Comparison of ENCODE assay signal across 8 cellular contexts in the genomic region with DNA sequence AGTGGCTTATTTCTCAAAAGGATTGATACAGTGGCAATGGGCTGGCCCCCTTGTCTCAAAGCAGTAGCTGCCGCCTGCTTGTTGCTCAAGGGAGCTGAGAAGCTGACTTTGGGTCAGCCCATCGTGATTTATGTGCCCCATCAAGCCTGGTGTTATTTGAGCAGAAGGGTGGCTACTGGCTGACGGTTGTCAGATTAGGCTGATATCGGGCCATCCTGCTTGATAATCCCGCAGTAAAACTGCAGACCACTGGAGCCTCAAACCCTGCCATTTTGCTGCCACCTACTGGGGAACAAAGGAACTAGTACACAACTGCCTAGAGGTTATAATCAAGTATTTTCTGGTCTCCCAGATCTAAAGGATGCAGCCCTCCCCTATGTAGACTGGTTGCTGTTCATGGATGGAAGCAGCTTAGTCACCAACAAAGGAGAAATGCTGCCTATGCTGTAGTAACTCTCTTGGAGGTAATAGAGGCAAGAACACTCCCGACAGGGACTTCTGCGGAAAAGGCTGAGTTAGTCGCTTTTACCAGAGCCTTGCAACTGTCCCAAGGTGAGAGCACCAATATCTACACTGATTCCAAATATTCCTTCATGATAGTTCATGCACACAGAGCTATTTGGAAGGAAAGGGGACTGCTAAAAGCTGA.
DNase-seq lines count a peak whose midpoint lies in the region; ATAC-seq, FAIRE-seq and TF ChIP-seq lines count a peak whose summit lies in the region.

No MANE protein-coding gene starts in this region.

- DNase-seq in COR-L47 (lab: John Stamatoyannopoulos, UW) (peak; percentile 50), GM19240 (ENCODE audit: insufficient read length, low spot score) (peak; percentile 29), HUDEP-2 (lab: John Stamatoyannopoulos, UW; ENCODE audit: unreplicated experiment in 76 of 76) (peak in 45 of 76 experiments; percentile 1 to 63 (median 18)), OCI-M1 (lab: John Stamatoyannopoulos, UW) (peak; percentile 88), frontal cortex (ENCODE audit: low spot score in 2 of 2) (peak; percentile 11 to 44), pancreas (peak in 3 of 6 donors; percentile 11 to 50 (median 24))
- DNase-seq in activated T-helper 9 cell treated with anti-CD3 and anti-CD28 coated beads, Interleukin-2, amount 50 U/mL, for 16 hours (ENCODE audit: low read depth) = peak; percentile 20

- H3K36me3 ChIP-seq in pancreas = no peaks in the 10 kb centered on the region

- no peak overlapping the region for H3K4me3 ChIP-seq in pancreas

- FAIRE-seq in frontal cortex (lab: Jason Lieb, UNC) (no peak), pancreas (lab: Jason Lieb, UNC) (no peak)

- peak; percentile 54 to 84 (median 72) for TF ChIP-seq CTCF in pancreas (IDR thresholded peaks at IDR 0.05)

- H3K27ac ChIP-seq in pancreas = no peak overlapping the region

- H3K27me3 ChIP-seq in pancreas = no peaks in the 10 kb centered on the region

- peaks cover 0 to 4% (median 0%) of the 10 kb centered on the region in 3 donors for H3K4me1 ChIP-seq in pancreas

- WGBS in pancreas, 2 donors = 36 to 44% methylated on average over 8 of the region's 8 CpGs

- ATAC-seq in pancreas (peak; percentile 50 to 91 (median 82)), HG03565 (IDR thresholded peaks at IDR 0.05; ENCODE audit: unreplicated experiment) (no peak)

- intact Hi-C loops in pancreas (cut with DNase I) = loop anchor here in 1 of 3 donors (10.0 kb wide), 1 partner anchor 363 kb away; no protein-coding TSS in a partner anchor

- H3K9me3 ChIP-seq in pancreas = no peaks in the 10 kb centered on the region
